In genomic region chr7:1176891-1177373, GRCh38 we compare ENCODE assay signal across 8 cellular contexts. TPM values are rescaled to one million over a fixed set of nuclear protein-coding genes. Genes with fewer than 3 reads are reported as not detected.
DNase-seq lines count a peak whose midpoint lies in the region; ATAC-seq lines count a peak whose summit lies in the region.

No MANE protein-coding gene starts in this region.

- no peak for ATAC-seq in GM21447 (IDR thresholded peaks at IDR 0.05; ENCODE audit: unreplicated experiment)

- peak; percentile 42 to 73 for DNase-seq in NCI-H524 (lab: John Stamatoyannopoulos, UW)
- no peak for DNase-seq in NCI-H524 treated with DMSO at 0.1 percent for 48 hours (lab: John Stamatoyannopoulos, UW)
- peak; percentile 72 for DNase-seq in NCI-H1694 treated with DMSO at 0.1 percent for 48 hours (lab: John Stamatoyannopoulos, UW)
- peak; percentile 60 for DNase-seq in activated CD4-positive, alpha-beta T cell treated with anti-CD3 and anti-CD28 coated beads for 1 hour
- peak; percentile 57 for DNase-seq in cerebellar cortex (ENCODE audit: low spot score)
- peak; percentile 72 to 79 for DNase-seq in lung microvascular endothelial cell (ENCODE audit: low read depth in 2 of 2)
- DNase-seq in stimulated activated CD8-positive, alpha-beta memory T cell treated with anti-CD3 and anti-CD28 coated beads, Interleukin-7, amount 100 ng/mL, for 24 hours (ENCODE audit: low read depth) = peak; percentile 84

RNA-seq across cellular contexts. Expression of gene ZFAND2A, which starts 16.9 kb away (rescaled TPM):
- total RNA-seq in lung microvascular endothelial cell = 6.5 and 14.1 TPM in 2 replicates

RNA-seq across cellular contexts. Expression of gene UNCX, which starts 55.7 kb away (rescaled TPM):
- not detected in 2 replicates for total RNA-seq in lung microvascular endothelial cell
